Comparison of ENCODE assay signal across 1 cellular context in the genomic region with DNA sequence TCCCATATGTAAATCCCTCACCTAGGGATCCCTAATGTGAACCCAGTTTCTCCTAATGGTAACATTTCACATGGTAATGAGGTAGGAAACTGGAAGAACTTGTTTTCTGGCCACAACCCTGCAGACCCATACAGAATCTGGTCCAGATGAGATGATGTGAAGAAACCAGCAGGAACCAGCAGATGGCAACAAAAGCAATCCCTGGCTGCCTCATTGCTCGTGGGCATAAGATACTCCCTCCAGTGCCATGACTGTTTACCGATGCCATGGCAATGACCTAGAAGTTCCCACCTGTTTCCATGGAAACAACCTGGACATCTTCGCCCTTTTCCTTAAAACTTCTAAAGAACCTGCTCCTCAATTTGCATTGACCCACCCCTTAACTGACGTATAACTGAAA.
TF ChIP-seq lines count a peak whose summit lies in the region.

No MANE protein-coding gene starts in this region.

TF ChIP-seq in SK-N-SH treated with all-trans-retinoic acid at 6 μM for 48 hours, 23 proteins besides CTCF, POLR2A, EP300 and RAD21 (continued from another document):
- TF ChIP-seq ZNF8 (CRISPR knock-in tag; IDR thresholded peaks at IDR 0.05) (no peak), SNAI2 (CRISPR knock-in tag; IDR thresholded peaks at IDR 0.05) (no peak), BACH2 (CRISPR knock-in tag; IDR thresholded peaks at IDR 0.05; ENCODE audit: borderline replicate concordance) (no peak), ARNTL (CRISPR knock-in tag; IDR thresholded peaks at IDR 0.05; ENCODE audit: borderline replicate concordance, low read depth) (no peak), ZNF70 (CRISPR knock-in tag; IDR thresholded peaks at IDR 0.05) (no peak), TOX (CRISPR knock-in tag; IDR thresholded peaks at IDR 0.05; ENCODE audit: borderline replicate concordance) (no peak), ZFP30 (CRISPR knock-in tag; IDR thresholded peaks at IDR 0.05) (no peak)
- TF ChIP-seq, protein P1, sequence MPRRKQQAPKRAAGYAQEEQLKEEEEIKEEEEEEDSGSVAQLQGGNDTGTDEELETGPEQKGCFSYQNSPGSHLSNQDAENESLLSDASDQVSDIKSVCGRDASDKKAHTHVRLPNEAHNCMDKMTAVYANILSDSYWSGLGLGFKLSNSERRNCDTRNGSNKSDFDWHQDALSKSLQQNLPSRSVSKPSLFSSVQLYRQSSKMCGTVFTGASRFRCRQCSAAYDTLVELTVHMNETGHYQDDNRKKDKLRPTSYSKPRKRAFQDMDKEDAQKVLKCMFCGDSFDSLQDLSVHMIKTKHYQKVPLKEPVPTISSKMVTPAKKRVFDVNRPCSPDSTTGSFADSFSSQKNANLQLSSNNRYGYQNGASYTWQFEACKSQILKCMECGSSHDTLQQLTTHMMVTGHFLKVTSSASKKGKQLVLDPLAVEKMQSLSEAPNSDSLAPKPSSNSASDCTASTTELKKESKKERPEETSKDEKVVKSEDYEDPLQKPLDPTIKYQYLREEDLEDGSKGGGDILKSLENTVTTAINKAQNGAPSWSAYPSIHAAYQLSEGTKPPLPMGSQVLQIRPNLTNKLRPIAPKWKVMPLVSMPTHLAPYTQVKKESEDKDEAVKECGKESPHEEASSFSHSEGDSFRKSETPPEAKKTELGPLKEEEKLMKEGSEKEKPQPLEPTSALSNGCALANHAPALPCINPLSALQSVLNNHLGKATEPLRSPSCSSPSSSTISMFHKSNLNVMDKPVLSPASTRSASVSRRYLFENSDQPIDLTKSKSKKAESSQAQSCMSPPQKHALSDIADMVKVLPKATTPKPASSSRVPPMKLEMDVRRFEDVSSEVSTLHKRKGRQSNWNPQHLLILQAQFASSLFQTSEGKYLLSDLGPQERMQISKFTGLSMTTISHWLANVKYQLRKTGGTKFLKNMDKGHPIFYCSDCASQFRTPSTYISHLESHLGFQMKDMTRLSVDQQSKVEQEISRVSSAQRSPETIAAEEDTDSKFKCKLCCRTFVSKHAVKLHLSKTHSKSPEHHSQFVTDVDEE (CRISPR knock-in tag; IDR thresholded peaks at IDR 0.05) = no peak
